1 cellular context compared by ENCODE assay signal in the genomic region with DNA sequence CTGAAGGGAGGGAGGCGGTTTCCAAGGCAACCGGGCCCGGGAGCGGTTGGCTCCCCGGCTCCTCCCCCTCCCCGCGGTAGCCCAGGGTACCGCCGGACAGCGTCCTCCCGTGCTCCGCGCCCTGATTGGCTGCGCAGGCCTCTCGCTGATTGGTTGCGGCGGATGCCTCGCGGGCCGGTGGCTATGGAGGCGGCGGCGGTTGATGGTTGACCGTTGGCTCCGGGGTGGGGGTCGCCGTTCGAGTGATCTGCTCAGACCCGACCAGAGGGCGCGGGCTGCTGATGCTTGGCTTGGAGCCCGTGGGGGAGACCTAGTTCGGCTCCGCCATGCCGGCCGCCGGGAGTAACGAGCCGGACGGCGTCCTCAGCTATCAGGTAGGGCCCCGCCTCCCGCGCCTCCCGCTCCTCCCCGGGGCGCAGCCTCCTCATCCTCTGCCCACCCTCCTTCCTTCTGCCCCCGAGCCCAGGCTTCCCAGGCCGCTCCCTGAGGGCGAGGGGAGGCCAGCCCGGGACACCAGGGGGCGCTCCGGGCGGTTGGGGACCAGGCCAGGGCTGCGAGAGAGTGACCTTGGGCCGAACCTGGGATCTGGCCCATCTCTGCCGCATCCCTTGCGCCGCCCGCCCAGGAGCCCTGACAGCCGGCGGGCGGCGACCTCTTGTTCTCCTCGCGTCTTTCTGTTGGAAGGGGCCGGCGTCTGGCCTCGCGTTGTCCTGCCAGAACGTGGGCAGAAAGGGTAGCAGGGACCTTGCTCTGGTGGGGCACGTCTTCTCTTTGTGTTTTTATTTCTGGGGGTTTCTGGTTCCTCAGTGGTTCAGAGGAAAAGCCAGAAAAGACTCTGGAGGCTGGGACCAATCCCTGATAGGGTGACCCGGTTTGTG.
TF ChIP-seq lines count a peak whose summit lies in the region.

A gene (plus strand): TSS at position 170 of the 878 bp plus-strand sequence. CDS start 157 bp downstream, at position 327.

TF ChIP-seq in IMR-90, 13 proteins besides CTCF, POLR2A, EP300 and RAD21:
- TF ChIP-seq MXI1 (IDR thresholded peaks at IDR 0.05; ENCODE audit: borderline replicate concordance, low read depth, low read length), result peak; percentile 25; the same call in 1 of the 2 replicates
- peak; percentile 90; the same call in 1 of the 2 replicates for TF ChIP-seq MAZ (IDR thresholded peaks at IDR 0.05; ENCODE audit: borderline replicate concordance, low read depth, low read length)
- TF ChIP-seq SMC3 (IDR thresholded peaks at IDR 0.05; ENCODE audit: low read depth, low read length), result peak; percentile 90
- TF ChIP-seq, protein P1, sequence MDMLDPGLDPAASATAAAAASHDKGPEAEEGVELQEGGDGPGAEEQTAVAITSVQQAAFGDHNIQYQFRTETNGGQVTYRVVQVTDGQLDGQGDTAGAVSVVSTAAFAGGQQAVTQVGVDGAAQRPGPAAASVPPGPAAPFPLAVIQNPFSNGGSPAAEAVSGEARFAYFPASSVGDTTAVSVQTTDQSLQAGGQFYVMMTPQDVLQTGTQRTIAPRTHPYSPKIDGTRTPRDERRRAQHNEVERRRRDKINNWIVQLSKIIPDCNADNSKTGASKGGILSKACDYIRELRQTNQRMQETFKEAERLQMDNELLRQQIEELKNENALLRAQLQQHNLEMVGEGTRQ (IDR thresholded peaks at IDR 0.05; ENCODE audit: low read depth, low read length), result no peak; the same call in 1 of the 2 replicates
